In the genomic region with DNA sequence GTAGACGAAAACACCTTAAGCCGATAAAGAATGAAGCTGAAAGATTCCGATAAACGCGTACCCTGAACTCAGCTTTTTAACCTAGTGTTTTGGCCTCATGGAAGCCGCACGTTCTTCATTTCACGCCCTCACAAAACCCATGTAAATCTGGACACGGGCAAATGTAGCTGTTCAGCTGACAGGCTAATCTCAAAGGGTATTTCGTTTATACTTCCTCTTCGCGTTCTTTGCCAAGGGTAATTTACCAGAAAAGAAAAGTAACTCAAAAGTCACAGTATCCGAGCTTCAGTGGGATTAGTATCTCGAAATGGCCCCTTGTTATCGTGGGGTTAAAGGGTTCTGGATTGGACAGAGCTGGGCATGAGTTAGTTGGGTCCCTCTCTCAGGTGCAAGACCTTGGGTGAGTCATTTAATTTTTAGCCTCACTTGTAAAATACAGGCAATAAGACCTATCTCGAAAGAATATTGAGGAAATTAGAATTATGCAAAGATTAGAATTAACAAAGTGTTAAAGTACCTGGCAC, we compare ENCODE assay signal across 8 cellular contexts. TPM values are rescaled to one million over a fixed set of nuclear protein-coding genes. Genes with fewer than 3 reads are reported as not detected.
A peak's percentile ranks its signal among the peaks of the same experiment; 100 is the strongest.
DNase-seq lines count a peak whose midpoint lies in the region; ATAC-seq, FAIRE-seq and TF ChIP-seq lines count a peak whose summit lies in the region.

No MANE protein-coding gene starts in this region.

- TF ChIP-seq RAD21 in HepG2 (CRISPR knock-in tag; IDR thresholded peaks at IDR 0.05) = no peak

- H3K4me3 ChIP-seq in adipocyte (ENCODE audit: low read length) (peak overlapping the region; percentile 88), HepG2 (replicated peaks in 1 of 3; ENCODE audit: insufficient read depth in 1 of 3, low read depth in 2 of 3, low read length in 3 of 3) (peak overlapping the region; percentile 89 to 99 (median 97)), upper lobe of left lung (peak overlapping the region in 3 of 4 donors; percentile 75 to 87 (median 82))

- peak overlapping the region; percentile 98 for H3K9ac ChIP-seq in adipocyte (ENCODE audit: low read length)
- H3K9ac ChIP-seq in HepG2 (ENCODE audit: insufficient read depth, low read depth, low read length) = peak overlapping the region; percentile 99

- peaks cover 33% of the 10 kb centered on the region for H4K20me1 ChIP-seq in HepG2 (ENCODE audit: insufficient read depth, low read length)

- peak overlapping the region; percentile 94 for H2AFZ ChIP-seq in HepG2 (ENCODE audit: low read length)

- FAIRE-seq in HepG2 (lab: Jason Lieb, UNC) = no peak

- TF ChIP-seq EP300 in HepG2 (IDR thresholded peaks at IDR 0.05; ENCODE audit: low read depth in 2 of 2, low read length in 2 of 2) (no peak), HepG2 (CRISPR knock-in tag; IDR thresholded peaks at IDR 0.05; ENCODE audit: borderline replicate concordance) (no peak), upper lobe of left lung (IDR thresholded peaks at IDR 0.05) (no peak)

- no peaks in the 10 kb centered on the region for H3K27me3 ChIP-seq in adipocyte (replicated peaks; ENCODE audit: control insufficient read depth, insufficient read depth, low read length)
- peaks cover 0 to 12% of the 10 kb centered on the region in 2 experiments; a peak in 1 of 5 replicates for H3K27me3 ChIP-seq in HepG2 (ENCODE audit: control insufficient read depth in 1 of 2, insufficient read depth in 2 of 2, low read length in 2 of 2)
- no peaks in the 10 kb centered on the region for H3K27me3 ChIP-seq in upper lobe of left lung

- H3K79me2 ChIP-seq in HepG2 (ENCODE audit: insufficient read depth, low read length) = peaks cover 42% of the 10 kb centered on the region

- peak; percentile 6 for ATAC-seq in GM18511 (IDR thresholded peaks at IDR 0.05; ENCODE audit: unreplicated experiment)
- peak; percentile 8 for ATAC-seq in HG02943 (IDR thresholded peaks at IDR 0.05; ENCODE audit: low read depth, unreplicated experiment)
- ATAC-seq in HepG2 = peak; percentile 3
- ATAC-seq in upper lobe of left lung (ENCODE audit: low FRiP score in 2 of 2) = peak in 1 of 2 donors; percentile 3

- intact Hi-C loops in HepG2 (cut with micrococcal nuclease; ENCODE audit: unreplicated experiment) = no loop called here

- CTCF ChIA-PET in HepG2 (lab: Yijun Ruan, JAX; ENCODE audit: low intra/inter-chr PET ratio, low total read pairs) = interaction anchor here (0.6 kb wide), 1 partner anchor 88 kb away, joined by 3 read pairs; no protein-coding TSS in a partner anchor

- H3K4me1 ChIP-seq in adipocyte (ENCODE audit: control insufficient read depth, insufficient read depth, low read length) (peaks cover 18% of the 10 kb centered on the region), HepG2 (ENCODE audit: insufficient read depth, low read length) (peaks cover 35% of the 10 kb centered on the region), upper lobe of left lung (peaks cover 17 to 33% (median 24%) of the 10 kb centered on the region in 4 donors)

- in situ Hi-C loops in HepG2 (cut with HindIII; ENCODE audit: extremely low pct_ligation_motif_present, low pct_unique_long_range_greater_than_20kb) = no loop called here

- H3K27ac ChIP-seq in HepG2 (ENCODE audit: extremely low read length, insufficient read depth, low read length) = peak overlapping the region; percentile 99
- peak overlapping the region; percentile 98 to 100 (median 99) for H3K27ac ChIP-seq in upper lobe of left lung

- H3K36me3 ChIP-seq in adipocyte (ENCODE audit: control insufficient read depth, insufficient read depth, low read length, severe bottlenecking) (no peaks in the 10 kb centered on the region), HepG2 (replicated peaks in 1 of 2; ENCODE audit: control insufficient read depth in 1 of 2, insufficient read depth in 2 of 2, low read length in 2 of 2) (peaks cover 0 to under 1% of the 10 kb centered on the region in 2 experiments; a peak in 1 of 5 replicates), upper lobe of left lung (no peaks in the 10 kb centered on the region)

- TSS peak; percentile 97 for BruUV-seq in HepG2 (replicated peaks; lab: Mats Ljungman, UMichigan)

- H3K4me2 ChIP-seq in HepG2 (ENCODE audit: low read depth, low read length) = peak overlapping the region; percentile 96

- 10% methylated on average over 16 of the region's 16 CpGs for WGBS in HepG2 (ENCODE audit: low lambda C conversion rate)
- WGBS in upper lobe of left lung, 2 donors = 6 to 7% methylated on average over 16 of the region's 16 CpGs

- POLR2A ChIA-PET in HepG2 (lab: Yijun Ruan, JAX) = no interaction called here

- no peak for TF ChIP-seq CTCF in HepG2 (CRISPR knock-in tag; IDR thresholded peaks at IDR 0.05)
- TF ChIP-seq CTCF in upper lobe of left lung (IDR thresholded peaks at IDR 0.05) = no peak

- no peak for DNase-seq in adipocyte (ENCODE audit: low read depth)
- DNase-seq in HepG2 (ENCODE audit: low spot score) = no peak
- DNase-seq in upper lobe of left lung = no peak
- DNase-seq in NCI-H748 (lab: John Stamatoyannopoulos, UW; ENCODE audit: unreplicated experiment) = no peak
- DNase-seq in UCSD-AML1 (lab: John Stamatoyannopoulos, UW; ENCODE audit: unreplicated experiment) = no peak
- no peak for DNase-seq in NCI-H345 treated with DMSO at 0.1 percent for 48 hours (lab: John Stamatoyannopoulos, UW; ENCODE audit: unreplicated experiment)

- no peak for TF ChIP-seq POLR2A in HepG2 (IDR thresholded peaks at IDR 0.05; ENCODE audit: insufficient read depth in 1 of 2, low read depth in 2 of 2, low read length in 2 of 2)
- peak in 1 of 4 donors; percentile 74 for TF ChIP-seq POLR2A in upper lobe of left lung (IDR thresholded peaks at IDR 0.05)

- no peaks in the 10 kb centered on the region for H3K9me3 ChIP-seq in adipocyte (ENCODE audit: control insufficient read depth, low read length)
- no peaks in the 10 kb centered on the region for H3K9me3 ChIP-seq in HepG2 (ENCODE audit: low read length)
- peaks cover 0 to 4% (median 0%) of the 10 kb centered on the region in 4 donors for H3K9me3 ChIP-seq in upper lobe of left lung

TF ChIP-seq in HepG2, 621 proteins besides CTCF, POLR2A, EP300 and RAD21 (continues in another document):
- TF ChIP-seq NFIB (CRISPR knock-in tag; IDR thresholded peaks at IDR 0.05; ENCODE audit: borderline replicate concordance) (no peak), ZBTB7A (CRISPR knock-in tag; IDR thresholded peaks at IDR 0.05) (0 out of 2 replicates have a peak, but pooled peaks have one; percentile 3)

RNA-seq across cellular contexts. Expression of gene CALM2, which starts 0.8 kb away (rescaled TPM):
- total RNA-seq in HepG2 (2016; rRNA removed; fragmentation: Illumina TruSeq; extraction: Trizol) = 1,135 and 1,941 TPM in 2 replicates
- 204 and 218 TPM in 2 replicates for total RNA-seq in HepG2 (2016; cell fraction: cytosol; rRNA removed; fragmentation: Illumina TruSeq; extraction: Trizol; ENCODE audit: low read depth)
- total RNA-seq in HepG2 (2016; cell fraction: insoluble cytoplasmic fraction; rRNA removed; fragmentation: Illumina TruSeq; extraction: Trizol) = 1,133 and 2,031 TPM in 2 replicates
- 342 and 376 TPM in 2 replicates for total RNA-seq in HepG2 (2016; cell fraction: membrane; rRNA removed; fragmentation: Illumina TruSeq; extraction: Trizol)
- total RNA-seq in HepG2 (2016; cell fraction: nucleus; rRNA removed; fragmentation: Illumina TruSeq; extraction: Trizol) = 391 and 398 TPM in 2 replicates
- 199 and 375 TPM in 2 replicates for polyA plus RNA-seq in HepG2 (2011; rRNA removed)
- 180 and 322 TPM in 2 replicates for polyA plus RNA-seq in HepG2 (2011; cell fraction: cytosol; rRNA removed)
- polyA plus RNA-seq in HepG2 (2011; cell fraction: nucleus; rRNA removed) = 56.5 and 80.7 TPM in 2 replicates
- 523 and 688 TPM in 2 replicates for polyA plus RNA-seq in HepG2 (2012)
- 147 and 158 TPM in 2 replicates for polyA plus RNA-seq in HepG2 (2016; cell fraction: cytosol; fragmentation: Illumina TruSeq; extraction: Trizol; ENCODE audit: low read depth)
- 1,845 and 2,024 TPM in 2 replicates for polyA plus RNA-seq in HepG2 (2016; cell fraction: insoluble cytoplasmic fraction; fragmentation: Illumina TruSeq; extraction: Trizol; ENCODE audit: low read depth)
- polyA plus RNA-seq in HepG2 (2016; cell fraction: membrane; fragmentation: Illumina TruSeq; extraction: Trizol; ENCODE audit: low read depth) = 291 and 300 TPM in 2 replicates
- 648 and 664 TPM in 2 replicates for polyA plus RNA-seq in HepG2 (2016; cell fraction: nucleus; fragmentation: Illumina TruSeq; extraction: Trizol; ENCODE audit: insufficient read depth, low read depth)
- 41.7 and 64.0 TPM in 2 replicates for polyA minus RNA-seq in HepG2 (2011; rRNA and poly(A)+ RNA removed; ENCODE audit: low replicate concordance)
- 133 and 146 TPM in 2 replicates for polyA minus RNA-seq in HepG2 (2011; cell fraction: cytosol; rRNA and poly(A)+ RNA removed)
- polyA minus RNA-seq in HepG2 (2011; cell fraction: nucleus; rRNA and poly(A)+ RNA removed) = 169 and 178 TPM in 2 replicates
- 100 to 1,000 TPM; 178 to 671 (median 479) TPM for total RNA-seq in upper lobe of left lung

RNA-seq across cellular contexts. Expression of gene STPG4, which starts 22.0 kb away (rescaled TPM):
- 0.15 TPM in 2 replicates for total RNA-seq in HepG2 (2016; rRNA removed; fragmentation: Illumina TruSeq; extraction: Trizol)
- 0.53 and 1.1 TPM in 2 replicates for total RNA-seq in HepG2 (2016; cell fraction: cytosol; rRNA removed; fragmentation: Illumina TruSeq; extraction: Trizol; ENCODE audit: low read depth)
- 0.28 TPM in 1 of 2 replicates, not detected in the other for total RNA-seq in HepG2 (2016; cell fraction: insoluble cytoplasmic fraction; rRNA removed; fragmentation: Illumina TruSeq; extraction: Trizol)
- total RNA-seq in HepG2 (2016; cell fraction: membrane; rRNA removed; fragmentation: Illumina TruSeq; extraction: Trizol) = 0.34 and 0.71 TPM in 2 replicates
- 0.41 and 0.75 TPM in 2 replicates for total RNA-seq in HepG2 (2016; cell fraction: nucleus; rRNA removed; fragmentation: Illumina TruSeq; extraction: Trizol)
- polyA plus RNA-seq in HepG2 (2011; rRNA removed) = 0.11 and 0.20 TPM in 2 replicates
- polyA plus RNA-seq in HepG2 (2011; cell fraction: cytosol; rRNA removed) = not detected in 2 replicates
- 0.19 and 0.80 TPM in 2 replicates for polyA plus RNA-seq in HepG2 (2011; cell fraction: nucleus; rRNA removed)
- 0.17 and 0.27 TPM in 2 replicates for polyA plus RNA-seq in HepG2 (2012)
- polyA plus RNA-seq in HepG2 (2016; cell fraction: cytosol; fragmentation: Illumina TruSeq; extraction: Trizol; ENCODE audit: low read depth) = not detected in 2 replicates
- not detected in 2 replicates for polyA plus RNA-seq in HepG2 (2016; cell fraction: insoluble cytoplasmic fraction; fragmentation: Illumina TruSeq; extraction: Trizol; ENCODE audit: low read depth)
- not detected in 2 replicates for polyA plus RNA-seq in HepG2 (2016; cell fraction: membrane; fragmentation: Illumina TruSeq; extraction: Trizol; ENCODE audit: low read depth)
- not detected in 2 replicates for polyA plus RNA-seq in HepG2 (2016; cell fraction: nucleus; fragmentation: Illumina TruSeq; extraction: Trizol; ENCODE audit: insufficient read depth, low read depth)
- polyA minus RNA-seq in HepG2 (2011; rRNA and poly(A)+ RNA removed; ENCODE audit: low replicate concordance) = 0.23 and 0.32 TPM in 2 replicates
- not detected in 2 replicates for polyA minus RNA-seq in HepG2 (2011; cell fraction: cytosol; rRNA and poly(A)+ RNA removed)
- 1.5 and 2.6 TPM in 2 replicates for polyA minus RNA-seq in HepG2 (2011; cell fraction: nucleus; rRNA and poly(A)+ RNA removed)
- 1 to 10 TPM in 1 of 6 donors, under 1 TPM in 3, not detected in 2; 0.40 to 1.2 (median 0.48) TPM for total RNA-seq in upper lobe of left lung
